Comparison of ENCODE assay signal across 8 cellular contexts in genomic region chr12:123905319-123905925, GRCh38.
DNase-seq lines count a peak whose midpoint lies in the region; ATAC-seq and TF ChIP-seq lines count a peak whose summit lies in the region.

No MANE protein-coding gene starts in this region.

- H3K27me3 ChIP-seq in cardiac muscle cell = no peaks in the 10 kb centered on the region

- no peak overlapping the region for H3K4me3 Mint-ChIP-seq in activated naive CD8-positive, alpha-beta T cell

- DNase-seq in EH (ENCODE audit: low read depth) = peak; percentile 88
- DNase-seq in LHCN-M2 (ENCODE audit: low read depth) = peak; percentile 78
- peak; percentile 36 to 72 for DNase-seq in SW 1271 (lab: John Stamatoyannopoulos, UW)
- DNase-seq in cardiac muscle cell (ENCODE audit: low read depth in 1 of 2, low spot score in 1 of 2) = peak; percentile 46 to 90
- peak; percentile 55 for DNase-seq in putamen (ENCODE audit: low spot score)

- peaks cover 12% of the 10 kb centered on the region for H3K4me1 Mint-ChIP-seq in activated naive CD8-positive, alpha-beta T cell (ENCODE audit: low read depth)

- H3K9me3 ChIP-seq in cardiac muscle cell (ENCODE audit: low read depth) = no peaks in the 10 kb centered on the region

- no peaks in the 10 kb centered on the region for H3K36me3 ChIP-seq in cardiac muscle cell

- peak; percentile 77 for TF ChIP-seq CTCF in cardiac muscle cell (IDR thresholded peaks at IDR 0.05; ENCODE audit: low read depth, low read length)

- no peaks in the 10 kb centered on the region for H3K36me3 Mint-ChIP-seq in activated naive CD8-positive, alpha-beta T cell

- no peak overlapping the region for H3K27ac ChIP-seq in cardiac muscle cell

- no peak overlapping the region for H3K4me3 ChIP-seq in cardiac muscle cell

- ATAC-seq in HG02798 (IDR thresholded peaks at IDR 0.05; ENCODE audit: poor library complexity, unreplicated experiment) (no peak), GM21447 (IDR thresholded peaks at IDR 0.05; ENCODE audit: unreplicated experiment) (no peak)

- H3K27ac Mint-ChIP-seq in activated naive CD8-positive, alpha-beta T cell = peak overlapping the region; percentile 37

- H3K27me3 Mint-ChIP-seq in activated naive CD8-positive, alpha-beta T cell = no peaks in the 10 kb centered on the region

- no peaks in the 10 kb centered on the region for H3K9me3 Mint-ChIP-seq in activated naive CD8-positive, alpha-beta T cell (ENCODE audit: low read depth)

- peaks cover 27% of the 10 kb centered on the region for H3K4me1 ChIP-seq in cardiac muscle cell (ENCODE audit: low read depth)
